1 cellular context compared by ENCODE assay signal in genomic region chr2:241617431-241618154, GRCh38.
TF ChIP-seq lines count a peak whose summit lies in the region.

No MANE protein-coding gene starts in this region.

TF ChIP-seq in HepG2, 621 proteins besides CTCF, POLR2A, EP300 and RAD21 (continued from another document):
- TF ChIP-seq NR2C2 (CRISPR knock-in tag; IDR thresholded peaks at IDR 0.05; ENCODE audit: borderline replicate concordance) (peak; percentile 63; the same call in 1 of the 2 replicates), ARNTL (CRISPR knock-in tag; IDR thresholded peaks at IDR 0.05) (no peak), SETDB1 (CRISPR knock-in tag; IDR thresholded peaks at IDR 0.05; ENCODE audit: borderline replicate concordance) (no peak), THAP11 (CRISPR knock-in tag; IDR thresholded peaks at IDR 0.05) (peak; percentile 95), ELF1 (CRISPR knock-in tag; IDR thresholded peaks at IDR 0.05) (no peak; the same call in 1 of the 2 replicates), GABPA (IDR thresholded peaks at IDR 0.05; ENCODE audit: low read depth, low read length) (peak; percentile 24; the same call in 1 of the 2 replicates), GABPA (CRISPR knock-in tag; IDR thresholded peaks at IDR 0.05; ENCODE audit: low read depth) (peak; percentile 89), BATF2 (CRISPR knock-in tag; IDR thresholded peaks at IDR 0.05) (no peak), ZNF816 (CRISPR knock-in tag; IDR thresholded peaks at IDR 0.05; ENCODE audit: borderline replicate concordance) (no peak), ZNF143 (CRISPR knock-in tag; IDR thresholded peaks at IDR 0.05) (peak; percentile 81), HIVEP1 (CRISPR knock-in tag; IDR thresholded peaks at IDR 0.05) (no peak; the same call in 1 of the 2 replicates), KDM2A (CRISPR knock-in tag; IDR thresholded peaks at IDR 0.05; ENCODE audit: borderline replicate concordance, low read depth) (no peak), ZNF549 (CRISPR knock-in tag; IDR thresholded peaks at IDR 0.05) (no peak), JUND (CRISPR knock-in tag; IDR thresholded peaks at IDR 0.05) (no peak), GABPB1 (CRISPR knock-in tag; IDR thresholded peaks at IDR 0.05) (peak; percentile 66; the same call in 1 of the 2 replicates), ZNF772 (CRISPR knock-in tag; IDR thresholded peaks at IDR 0.05) (no peak)
